In genomic region chr2:235597081-235597615, GRCh38 we compare ENCODE assay signal across 7 cellular contexts.
"Had no signal": no experiment of that assay in that cellular context is flagged by ENCODE, and none has a peak within 500 bp of the region (broad histone marks: within the 10 kb centered on the region; RNA-seq: fewer than 3 reads in every experiment).

No MANE protein-coding gene starts in this region.

- H3K9me3 ChIP-seq: HAP-1 had no signal

- H3K4me2 ChIP-seq: GM23338 had no signal

- H3K36me3 ChIP-seq: HAP-1 had no signal

- ATAC-seq: GM23338, HCT116, HepG2 had no signal

- H3K4me3 ChIP-seq: GM23338, HAP-1 had no signal

- H3K27ac ChIP-seq: HL-60 had no signal

- FAIRE-seq: HepG2 had no signal

- DNase-seq: H7, HFFc6 had no signal

- H3K4me1 ChIP-seq: HAP-1 had no signal

- H2AFZ ChIP-seq: GM23338 had no signal
